In genomic region chr6:31558318-31558625, GRCh38 we compare ENCODE assay signal across 1 cellular context.
TF ChIP-seq lines count a peak whose summit lies in the region.

No MANE protein-coding gene starts in this region.

TF ChIP-seq in K562, 482 proteins besides CTCF, POLR2A, EP300 and RAD21:
- TF ChIP-seq CGGBP1 (CRISPR knock-in tag; IDR thresholded peaks at IDR 0.05) (no peak), POLR2G (IDR thresholded peaks at IDR 0.05; ENCODE audit: low read depth, low read length) (0 out of 2 replicates have a peak, but pooled peaks have one; percentile 20)
